ENCODE assay signal across 21 cellular contexts in genomic region chr3:99620976-99621375, GRCh38. TPM values are rescaled to one million over a fixed set of nuclear protein-coding genes. Genes with fewer than 3 reads are reported as not detected.
DNase-seq lines count a peak whose midpoint lies in the region; ATAC-seq, FAIRE-seq and TF ChIP-seq lines count a peak whose summit lies in the region.
"Had no signal": no experiment of that assay in that cellular context is flagged by ENCODE, and none has a peak within 500 bp of the region (broad histone marks: within the 10 kb centered on the region; RNA-seq: fewer than 3 reads in every experiment).

No MANE protein-coding gene starts in this region.

- H3K79me1 ChIP-seq in mesenchymal stem cell (replicated peaks; ENCODE audit: low read length, poor library complexity, severe bottlenecking): no peaks in the 10 kb centered on the region

- no peak overlapping the region for H3K9ac ChIP-seq in endothelial cell of umbilical vein (replicated peaks; ENCODE audit: extremely low read depth, insufficient read depth, low read length)
- H3K9ac ChIP-seq in mesenchymal stem cell (ENCODE audit: low read length): no peak overlapping the region

- H4K8ac ChIP-seq in mesenchymal stem cell (ENCODE audit: low read length): no peak overlapping the region

- no peaks in the 10 kb centered on the region for H3K4me1 Mint-ChIP-seq in naive thymus-derived CD8-positive, alpha-beta T cell
- H3K4me1 Mint-ChIP-seq: GM23338 had no signal

- POLR2A ChIA-PET in BJ (lab: Charles Lee): no interaction called here
- POLR2A ChIA-PET in endothelial cell of umbilical vein (lab: Charles Lee): no interaction called here
- POLR2A ChIA-PET in naive thymus-derived CD8-positive, alpha-beta T cell (lab: Charles Lee): no interaction called here

- H3K9me1 ChIP-seq in endothelial cell of umbilical vein (replicated peaks; ENCODE audit: control insufficient read depth, extremely low read depth, insufficient read depth, low read length): no peaks in the 10 kb centered on the region

- H2BK12ac ChIP-seq in mesenchymal stem cell (ENCODE audit: low read length in 2 of 2): no peak overlapping the region

- H3K4me3 ChIP-seq in BJ (ENCODE audit: low read depth, low read length) (no peak overlapping the region), endothelial cell of umbilical vein (replicated peaks in 1 of 3; ENCODE audit: insufficient read depth in 1 of 3, low read depth in 1 of 3, low read length in 3 of 3) (no peak overlapping the region), mesenchymal stem cell (ENCODE audit: insufficient read depth in 1 of 2, low read depth in 1 of 2, low read length in 2 of 2) (no peak overlapping the region)
- H3K4me3 ChIP-seq: GM12878, GM23338 had no signal

- H3K27ac Mint-ChIP-seq in naive thymus-derived CD8-positive, alpha-beta T cell: no peak overlapping the region
- H3K27ac Mint-ChIP-seq: GM23338 had no signal

- H3K23ac ChIP-seq in mesenchymal stem cell (ENCODE audit: low read length in 2 of 2): no peak overlapping the region

- no peak for TF ChIP-seq POLR2A in endothelial cell of umbilical vein (IDR thresholded peaks at IDR 0.05; ENCODE audit: low read depth, low read length)
- no peak for TF ChIP-seq POLR2A in H54 (IDR thresholded peaks at IDR 0.05; ENCODE audit: low read depth, low read length)

- no peak overlapping the region for H3K14ac ChIP-seq in mesenchymal stem cell (ENCODE audit: low read length in 2 of 2)

- H3K4me3 Mint-ChIP-seq in naive thymus-derived CD8-positive, alpha-beta T cell: no peak overlapping the region
- H3K4me3 Mint-ChIP-seq: GM23338 had no signal

- FAIRE-seq in endothelial cell of umbilical vein (lab: Jason Lieb, UNC) (no peak), H54 (lab: Jason Lieb, UNC) (no peak)
- FAIRE-seq: A204.1, GM12878 had no signal

- H3K27me3 ChIP-seq in BJ (ENCODE audit: control insufficient read depth, insufficient read depth, low read length) (no peaks in the 10 kb centered on the region), endothelial cell of umbilical vein (ENCODE audit: control insufficient read depth in 2 of 2, insufficient read depth in 2 of 2, low read length in 2 of 2) (no peaks in the 10 kb centered on the region), mesenchymal stem cell (ENCODE audit: control insufficient read depth in 1 of 2, insufficient read depth in 1 of 2, low read length in 2 of 2) (no peaks in the 10 kb centered on the region)

- H3K27me3 Mint-ChIP-seq in naive thymus-derived CD8-positive, alpha-beta T cell: peaks cover 0 to 8% (median 2%) of the 10 kb centered on the region in 5 donors

- CTCF ChIA-PET in BJ (lab: Yijun Ruan, JAX): no interaction called here
- CTCF ChIA-PET in endothelial cell of umbilical vein (lab: Charles Lee): interaction anchor here (1.7 kb wide), 1 partner anchor 122 kb away, joined by 5 read pairs; no protein-coding TSS in a partner anchor

- H3K18ac ChIP-seq in mesenchymal stem cell (ENCODE audit: low read depth in 1 of 2, low read length in 2 of 2): no peak overlapping the region

- no TSS peak for BruUV-seq in endothelial cell of umbilical vein (replicated peaks; lab: Mats Ljungman, UMichigan)

- H2BK5ac ChIP-seq in mesenchymal stem cell (ENCODE audit: low read depth, low read length, poor library complexity, severe bottlenecking): no peak overlapping the region

- TF ChIP-seq CTCF in BJ (IDR thresholded peaks at IDR 0.05; ENCODE audit: insufficient read depth, low read depth, low read length) (no peak), endothelial cell of umbilical vein (IDR thresholded peaks at IDR 0.05; ENCODE audit: extremely low read depth in 1 of 2, insufficient read depth in 1 of 2, low read depth in 1 of 2, low read length in 2 of 2) (no peak)

- 68% methylated on average over 2 of the region's 2 CpGs for WGBS in mesenchymal stem cell

- dilution Hi-C loops in endothelial cell of umbilical vein (cut with MboI; ENCODE audit: extremely low pct_ligation_motif_present, low sequenced_read_pairs): no loop called here

- H3K9me3 ChIP-seq in endothelial cell of umbilical vein (replicated peaks; ENCODE audit: control insufficient read depth, insufficient read depth, low read length) (no peaks in the 10 kb centered on the region), mesenchymal stem cell (ENCODE audit: control insufficient read depth, low read length) (no peaks in the 10 kb centered on the region)
- H3K9me3 ChIP-seq: Caco-2 had no signal

- intact Hi-C loops in endothelial cell of umbilical vein (cut with micrococcal nuclease): no loop called here

- H3K4me2 ChIP-seq in endothelial cell of umbilical vein (ENCODE audit: insufficient read depth, low read length) (no peak overlapping the region), mesenchymal stem cell (ENCODE audit: low read length, poor library complexity, severe bottlenecking) (no peak overlapping the region)
- H3K4me2 ChIP-seq: GM23338 had no signal

- no peak overlapping the region for H3K4ac ChIP-seq in mesenchymal stem cell (ENCODE audit: low read depth in 1 of 2, low read length in 2 of 2)

- peak; percentile 57 for DNase-seq in BJ (ENCODE audit: low read depth)
- DNase-seq in M059J (ENCODE audit: low read depth): peak; percentile 58
- DNase-seq in endothelial cell of umbilical vein (ENCODE audit: low read depth, low spot score): peak; percentile 21
- DNase-seq in mesenchymal stem cell: peak; percentile 27
- no peak for DNase-seq in naive thymus-derived CD8-positive, alpha-beta T cell
- DNase-seq in H54 (ENCODE audit: insufficient read length, low spot score): no peak
- DNase-seq in LoVo (ENCODE audit: low spot score): no peak
- DNase-seq: AML-193, Caco-2, GF-D8, KBM-7, MV-4-11, NCI-H1417, NCI-H187, NCI-H2107, NCI-H510A treated with DMSO at 0.1 percent for 48 hours, NCI-H774, Right ventricle myocardium superior had no signal

- H3K9me3 Mint-ChIP-seq in naive thymus-derived CD8-positive, alpha-beta T cell: peaks cover 0 to 11% (median 1%) of the 10 kb centered on the region in 9 donors
- H3K9me3 Mint-ChIP-seq: GM23338 had no signal

- H2BK120ac ChIP-seq in mesenchymal stem cell (ENCODE audit: low read depth, low read length): no peak overlapping the region

- H3K4me1 ChIP-seq in endothelial cell of umbilical vein (ENCODE audit: control insufficient read depth, extremely low read depth, insufficient read depth, low read length): peaks cover 15% of the 10 kb centered on the region
- no peaks in the 10 kb centered on the region for H3K4me1 ChIP-seq in mesenchymal stem cell (ENCODE audit: control insufficient read depth, insufficient read depth, low read depth, low read length)
- H3K4me1 ChIP-seq: Caco-2 had no signal

- no peak overlapping the region for H3K27ac ChIP-seq in endothelial cell of umbilical vein (ENCODE audit: insufficient read depth, low read depth, low read length)
- no peak overlapping the region for H3K27ac ChIP-seq in mesenchymal stem cell (ENCODE audit: low read length, poor library complexity, severe bottlenecking)

- H2AFZ ChIP-seq in endothelial cell of umbilical vein (ENCODE audit: low read depth, low read length) (no peak overlapping the region), mesenchymal stem cell (ENCODE audit: low read depth, low read length) (no peak overlapping the region)
- H2AFZ ChIP-seq: GM23338 had no signal

- H3K36me3 ChIP-seq in BJ (ENCODE audit: control insufficient read depth, insufficient read depth, low read length) (no peaks in the 10 kb centered on the region), endothelial cell of umbilical vein (ENCODE audit: control insufficient read depth in 2 of 2, extremely low read depth in 1 of 2, insufficient read depth in 2 of 2, low read length in 2 of 2) (no peaks in the 10 kb centered on the region), mesenchymal stem cell (ENCODE audit: control insufficient read depth in 1 of 2, insufficient read depth in 2 of 2, low read depth in 1 of 2, low read length in 2 of 2) (no peaks in the 10 kb centered on the region)

- no peak overlapping the region for H2AK5ac ChIP-seq in mesenchymal stem cell (ENCODE audit: low read length, severe bottlenecking)

- H3K79me2 ChIP-seq in endothelial cell of umbilical vein (ENCODE audit: control insufficient read depth, insufficient read depth, low read length): no peaks in the 10 kb centered on the region

- no peak for ATAC-seq in naive thymus-derived CD8-positive, alpha-beta T cell
- ATAC-seq: GM12878, GM23338 had no signal

- no peaks in the 10 kb centered on the region for H3K36me3 Mint-ChIP-seq in naive thymus-derived CD8-positive, alpha-beta T cell

- H4K91ac ChIP-seq in mesenchymal stem cell (ENCODE audit: low read length): no peak overlapping the region

- no peak overlapping the region for H2BK15ac ChIP-seq in mesenchymal stem cell (ENCODE audit: low read depth, poor library complexity, severe bottlenecking)

- no peaks in the 10 kb centered on the region for H4K20me1 ChIP-seq in endothelial cell of umbilical vein (replicated peaks; ENCODE audit: control insufficient read depth, extremely low read depth, insufficient read depth, low read length)

TF ChIP-seq in endothelial cell of umbilical vein, 7 proteins besides CTCF, POLR2A, EP300 and RAD21:
- peak; percentile 10 for TF ChIP-seq FOS (IDR thresholded peaks at IDR 0.05; ENCODE audit: borderline replicate concordance, insufficient read depth, low read length)
- TF ChIP-seq MAX (IDR thresholded peaks at IDR 0.05; ENCODE audit: insufficient read depth, insufficient read length): no peak

RNA-seq across cellular contexts. Expression of gene COL8A1, which starts 17.4 kb away (rescaled TPM):
- polyA plus RNA-seq in BJ (2011; rRNA removed): 186 and 213 TPM in 2 replicates
- 140 and 208 TPM in 2 replicates for polyA minus RNA-seq in BJ (2011; rRNA and poly(A)+ RNA removed)
- 225 and 349 TPM in 2 replicates for total RNA-seq in M059J (2014; rRNA removed; shearing (Covaris generic))
- 217 and 358 TPM in 2 replicates for total RNA-seq in endothelial cell of umbilical vein
- polyA plus RNA-seq in endothelial cell of umbilical vein: 581 and 634 TPM in 2 replicates
- polyA plus RNA-seq in endothelial cell of umbilical vein (2011; cell fraction: cytosol; rRNA removed): 292 and 326 TPM in 2 replicates
- 285 and 305 TPM in 2 replicates for polyA plus RNA-seq in endothelial cell of umbilical vein (2011; cell fraction: nucleus; rRNA removed)
- polyA plus RNA-seq in endothelial cell of umbilical vein (2012): 454 and 542 TPM in 2 replicates
- 1,032 and 1,279 TPM in 2 replicates for polyA minus RNA-seq in endothelial cell of umbilical vein
- not detected for polyA minus RNA-seq in endothelial cell of umbilical vein (2011; cell fraction: cytosol; rRNA and poly(A)+ RNA removed)
- polyA minus RNA-seq in endothelial cell of umbilical vein (2011; cell fraction: nucleus; rRNA and poly(A)+ RNA removed): 575 and 850 TPM in 2 replicates
- 115 TPM for polyA plus RNA-seq in mesenchymal stem cell (2013, experiment 1 of 2)
- 112 TPM for polyA plus RNA-seq in mesenchymal stem cell (2013, experiment 2 of 2)
- total RNA-seq in naive thymus-derived CD8-positive, alpha-beta T cell: under 1 TPM in 1 of 2 experiments, not detected in 1; 0.21 TPM
- not detected for polyA plus RNA-seq in naive thymus-derived CD8-positive, alpha-beta T cell
- total RNA-seq: Caco-2 had no signal

Comparison
In these comparisons a context has a peak if more than half of its experiments do, and no peak if none do; other contexts are left out.
1. DNase-seq: peak in BJ (single experiment), M059J (single experiment), endothelial cell of umbilical vein (single experiment) and mesenchymal stem cell (single experiment); none in naive thymus-derived CD8-positive, alpha-beta T cell (0 of 10), H54 (single experiment) and LoVo (single experiment).
2. RNA of gene COL8A1, which starts 17.4 kb away (total RNA-seq): 217 to 358 TPM in endothelial cell of umbilical vein and 225 to 349 TPM in M059J; 0.21 TPM in naive thymus-derived CD8-positive, alpha-beta T cell; every median in the first group is over 100 times any median in the second.